In the genomic region with DNA sequence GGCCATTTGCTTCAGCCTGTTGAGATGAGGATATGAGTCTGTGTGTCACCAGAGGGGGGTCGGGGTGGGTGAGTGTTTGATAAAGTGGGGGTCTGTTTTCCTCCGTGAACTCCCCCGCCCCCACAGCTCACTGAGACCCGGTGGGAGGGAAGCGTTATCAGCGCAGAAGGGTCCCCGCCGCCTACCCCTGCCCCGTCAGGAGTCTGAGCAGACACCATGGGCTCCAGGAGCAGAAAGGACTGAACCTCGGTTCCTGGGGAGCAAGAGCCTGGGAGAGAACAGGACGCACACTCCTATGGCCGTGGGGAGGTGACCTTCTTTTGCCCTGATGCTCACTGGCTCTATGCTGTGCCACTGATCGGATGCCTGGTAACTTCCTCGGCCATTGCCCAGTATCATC, we compare ENCODE assay signal across 1 cellular context.
TF ChIP-seq lines count a peak whose summit lies in the region.

No MANE protein-coding gene starts in this region.

TF ChIP-seq in HepG2, 621 proteins besides CTCF, POLR2A, EP300 and RAD21 (continued from another document):
- TF ChIP-seq, protein P1, sequence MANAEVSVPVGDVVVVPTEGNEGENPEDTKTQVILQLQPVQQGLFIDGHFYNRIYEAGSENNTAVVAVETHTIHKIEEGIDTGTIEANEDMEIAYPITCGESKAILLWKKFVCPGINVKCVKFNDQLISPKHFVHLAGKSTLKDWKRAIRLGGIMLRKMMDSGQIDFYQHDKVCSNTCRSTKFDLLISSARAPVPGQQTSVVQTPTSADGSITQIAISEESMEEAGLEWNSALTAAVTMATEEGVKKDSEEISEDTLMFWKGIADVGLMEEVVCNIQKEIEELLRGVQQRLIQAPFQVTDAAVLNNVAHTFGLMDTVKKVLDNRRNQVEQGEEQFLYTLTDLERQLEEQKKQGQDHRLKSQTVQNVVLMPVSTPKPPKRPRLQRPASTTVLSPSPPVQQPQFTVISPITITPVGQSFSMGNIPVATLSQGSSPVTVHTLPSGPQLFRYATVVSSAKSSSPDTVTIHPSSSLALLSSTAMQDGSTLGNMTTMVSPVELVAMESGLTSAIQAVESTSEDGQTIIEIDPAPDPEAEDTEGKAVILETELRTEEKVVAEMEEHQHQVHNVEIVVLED (CRISPR knock-in tag; IDR thresholded peaks at IDR 0.05; ENCODE audit: borderline replicate concordance), result no peak
- TF ChIP-seq, protein P2, sequence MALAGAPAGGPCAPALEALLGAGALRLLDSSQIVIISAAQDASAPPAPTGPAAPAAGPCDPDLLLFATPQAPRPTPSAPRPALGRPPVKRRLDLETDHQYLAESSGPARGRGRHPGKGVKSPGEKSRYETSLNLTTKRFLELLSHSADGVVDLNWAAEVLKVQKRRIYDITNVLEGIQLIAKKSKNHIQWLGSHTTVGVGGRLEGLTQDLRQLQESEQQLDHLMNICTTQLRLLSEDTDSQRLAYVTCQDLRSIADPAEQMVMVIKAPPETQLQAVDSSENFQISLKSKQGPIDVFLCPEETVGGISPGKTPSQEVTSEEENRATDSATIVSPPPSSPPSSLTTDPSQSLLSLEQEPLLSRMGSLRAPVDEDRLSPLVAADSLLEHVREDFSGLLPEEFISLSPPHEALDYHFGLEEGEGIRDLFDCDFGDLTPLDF (CRISPR knock-in tag; IDR thresholded peaks at IDR 0.05), result no peak
- no peak for TF ChIP-seq ZNF253 (CRISPR knock-in tag; IDR thresholded peaks at IDR 0.05; ENCODE audit: borderline replicate concordance)
- TF ChIP-seq, protein P3, sequence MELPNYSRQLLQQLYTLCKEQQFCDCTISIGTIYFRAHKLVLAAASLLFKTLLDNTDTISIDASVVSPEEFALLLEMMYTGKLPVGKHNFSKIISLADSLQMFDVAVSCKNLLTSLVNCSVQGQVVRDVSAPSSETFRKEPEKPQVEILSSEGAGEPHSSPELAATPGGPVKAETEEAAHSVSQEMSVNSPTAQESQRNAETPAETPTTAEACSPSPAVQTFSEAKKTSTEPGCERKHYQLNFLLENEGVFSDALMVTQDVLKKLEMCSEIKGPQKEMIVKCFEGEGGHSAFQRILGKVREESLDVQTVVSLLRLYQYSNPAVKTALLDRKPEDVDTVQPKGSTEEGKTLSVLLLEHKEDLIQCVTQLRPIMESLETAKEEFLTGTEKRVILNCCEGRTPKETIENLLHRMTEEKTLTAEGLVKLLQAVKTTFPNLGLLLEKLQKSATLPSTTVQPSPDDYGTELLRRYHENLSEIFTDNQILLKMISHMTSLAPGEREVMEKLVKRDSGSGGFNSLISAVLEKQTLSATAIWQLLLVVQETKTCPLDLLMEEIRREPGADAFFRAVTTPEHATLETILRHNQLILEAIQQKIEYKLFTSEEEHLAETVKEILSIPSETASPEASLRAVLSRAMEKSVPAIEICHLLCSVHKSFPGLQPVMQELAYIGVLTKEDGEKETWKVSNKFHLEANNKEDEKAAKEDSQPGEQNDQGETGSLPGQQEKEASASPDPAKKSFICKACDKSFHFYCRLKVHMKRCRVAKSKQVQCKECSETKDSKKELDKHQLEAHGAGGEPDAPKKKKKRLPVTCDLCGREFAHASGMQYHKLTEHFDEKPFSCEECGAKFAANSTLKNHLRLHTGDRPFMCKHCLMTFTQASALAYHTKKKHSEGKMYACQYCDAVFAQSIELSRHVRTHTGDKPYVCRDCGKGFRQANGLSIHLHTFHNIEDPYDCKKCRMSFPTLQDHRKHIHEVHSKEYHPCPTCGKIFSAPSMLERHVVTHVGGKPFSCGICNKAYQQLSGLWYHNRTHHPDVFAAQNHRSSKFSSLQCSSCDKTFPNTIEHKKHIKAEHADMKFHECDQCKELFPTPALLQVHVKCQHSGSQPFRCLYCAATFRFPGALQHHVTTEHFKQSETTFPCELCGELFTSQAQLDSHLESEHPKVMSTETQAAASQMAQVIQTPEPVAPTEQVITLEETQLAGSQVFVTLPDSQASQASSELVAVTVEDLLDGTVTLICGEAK (IDR thresholded peaks at IDR 0.05), result no peak
- TF ChIP-seq, protein P3 (CRISPR knock-in tag; IDR thresholded peaks at IDR 0.05), result no peak
- TF ChIP-seq ZNF17 (CRISPR knock-in tag; IDR thresholded peaks at IDR 0.05), result no peak
- TF ChIP-seq DMAP1 (CRISPR knock-in tag; IDR thresholded peaks at IDR 0.05), result no peak
- no peak for TF ChIP-seq SRF (IDR thresholded peaks at IDR 0.05; ENCODE audit: low read depth, low read length)
- TF ChIP-seq MATR3 (CRISPR knock-in tag; IDR thresholded peaks at IDR 0.05), result no peak
